1 cellular context compared by ENCODE assay signal in the genomic region with DNA sequence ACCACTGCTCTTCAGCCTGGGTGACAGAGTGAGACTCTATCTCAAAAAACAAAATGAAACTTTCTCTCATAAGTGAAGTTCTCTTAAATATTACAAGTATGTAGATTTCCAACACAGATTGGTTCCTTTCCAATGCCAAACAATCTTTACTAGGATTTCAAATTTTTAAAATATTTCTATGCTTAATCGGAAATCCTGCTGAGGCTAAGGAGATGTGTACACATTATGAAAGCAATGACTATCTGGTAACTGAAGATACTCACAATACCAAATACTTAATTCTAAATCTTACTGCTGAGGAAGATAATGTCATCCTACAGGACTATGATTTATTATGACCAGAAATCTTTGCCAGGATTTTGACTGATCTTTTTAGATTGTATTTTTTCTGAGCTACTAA.
TF ChIP-seq lines count a peak whose summit lies in the region.

No MANE protein-coding gene starts in this region.

TF ChIP-seq in H1, 55 proteins besides CTCF, POLR2A, EP300 and RAD21:
- TF ChIP-seq GABPA (IDR thresholded peaks at IDR 0.05; ENCODE audit: borderline replicate concordance, insufficient read depth, low read length) (no peak), SP2 (IDR thresholded peaks at IDR 0.05; ENCODE audit: low read length) (no peak), CBX8 (IDR thresholded peaks at IDR 0.05; ENCODE audit: borderline replicate concordance, low read depth, low read length) (no peak), TAF1 (IDR thresholded peaks at IDR 0.05; ENCODE audit: low read depth, low read length) (no peak), CEBPB (IDR thresholded peaks at IDR 0.05; ENCODE audit: low read depth, low read length) (no peak), POLR2AphosphoS5 (IDR thresholded peaks at IDR 0.05; ENCODE audit: low read depth, low read length) (no peak), CHD7 (IDR thresholded peaks at IDR 0.05; ENCODE audit: insufficient replicate concordance, low read length) (no peak), SUZ12 (IDR thresholded peaks at IDR 0.05; ENCODE audit: low read length) (no peak), TBP (IDR thresholded peaks at IDR 0.05; ENCODE audit: low read depth, low read length) (no peak), FOSL1 (IDR thresholded peaks at IDR 0.05; ENCODE audit: insufficient read depth, low read depth, low read length) (no peak), BACH1 (IDR thresholded peaks at IDR 0.05; ENCODE audit: low read length) (no peak), BCL11A (IDR thresholded peaks at IDR 0.05; ENCODE audit: low read depth in 2 of 2, low read length in 2 of 2) (no peak), RFX5 (IDR thresholded peaks at IDR 0.05; ENCODE audit: borderline replicate concordance, low read depth, low read length) (no peak), RNF2 (IDR thresholded peaks at IDR 0.05; ENCODE audit: borderline replicate concordance, low read depth, low read length, missing control alignments, poor library complexity, severe bottlenecking) (no peak), NRF1 (IDR thresholded peaks at IDR 0.05; ENCODE audit: low read depth, low read length) (no peak), HDAC2 (IDR thresholded peaks at IDR 0.05; ENCODE audit: borderline replicate concordance in 1 of 2, low read depth in 2 of 2, low read length in 2 of 2) (no peak), CHD2 (IDR thresholded peaks at IDR 0.05; ENCODE audit: low read length) (no peak), CBX5 (IDR thresholded peaks at IDR 0.05; ENCODE audit: low read depth, low read length) (no peak)
